ENCODE assay signal across 16 cellular contexts in the genomic region with DNA sequence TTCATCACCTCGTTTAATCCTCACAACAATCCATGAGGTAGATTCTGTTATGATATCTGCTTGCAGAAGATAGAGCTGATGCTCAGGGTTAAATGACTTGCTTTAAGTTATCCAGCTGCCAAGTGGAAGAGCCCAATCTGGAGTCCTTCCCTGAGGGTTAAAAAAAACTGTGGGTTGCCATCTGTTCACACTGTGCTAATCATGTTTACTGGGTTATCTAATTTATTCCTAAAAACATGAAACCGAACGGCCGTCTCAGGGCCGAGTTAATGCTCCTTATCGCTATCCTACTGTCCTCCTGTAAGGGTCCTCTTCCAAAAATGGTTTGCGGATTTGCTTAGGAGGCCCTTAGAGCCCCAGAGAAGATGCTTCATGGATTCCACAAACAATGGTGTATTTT.
DNase-seq lines count a peak whose midpoint lies in the region; ATAC-seq and TF ChIP-seq lines count a peak whose summit lies in the region.
"Had no signal": no experiment of that assay in that cellular context is flagged by ENCODE, and none has a peak within 500 bp of the region (broad histone marks: within the 10 kb centered on the region; RNA-seq: fewer than 3 reads in every experiment).

No MANE protein-coding gene starts in this region.

- peak overlapping the region; percentile 5 for H3K27ac ChIP-seq in GM23338 (ENCODE audit: low read depth)
- no peak overlapping the region for H3K27ac ChIP-seq in osteoblast (ENCODE audit: low read depth, low read length)
- H3K27ac ChIP-seq: SJSA1 had no signal

- H3K79me2 ChIP-seq in GM23338 (replicated peaks; ENCODE audit: insufficient read depth) (no peaks in the 10 kb centered on the region), osteoblast (ENCODE audit: insufficient read depth, low read length) (no peaks in the 10 kb centered on the region)

- H3K4me2 ChIP-seq in GM23338 (peak overlapping the region; percentile 5; the same call in 1 of the 2 replicates), osteoblast (ENCODE audit: insufficient read depth, low read length) (peak overlapping the region; percentile 57)

- peak overlapping the region; percentile 4; the same call in 1 of the 2 replicates for H2AFZ ChIP-seq in GM23338
- H2AFZ ChIP-seq in osteoblast (ENCODE audit: low read length), result peak overlapping the region; percentile 8

- DNase-seq in GM23338 (ENCODE audit: low spot score) (no peak), NCI-H524 (lab: John Stamatoyannopoulos, UW) (peak; percentile 90 to 97), osteoblast (ENCODE audit: insufficient read length, low spot score, missing footprints) (no peak), NCI-H2107 treated with DMSO at 0.1 percent for 48 hours (lab: John Stamatoyannopoulos, UW; ENCODE audit: unreplicated experiment) (no peak), superior temporal gyrus (ENCODE audit: extremely low spot score) (no peak)
- no peak for DNase-seq in activated T-cell treated with anti-CD3 and anti-CD28 coated beads, Interleukin-2, amount 50 U/mL, for 48 hours
- DNase-seq: CD4-positive, alpha-beta T cell; H7; Kasumi-1; NCI-H1417 treated with DMSO at 0.1 percent for 48 hours; NCI-H2081 treated with DMSO at 0.1 percent for 48 hours; NCI-H510A treated with DMSO at 0.1 percent for 48 hours; T-helper 1 cell had no signal

- H3K27me3 ChIP-seq in GM23338 (ENCODE audit: insufficient read depth) (no peaks in the 10 kb centered on the region), osteoblast (ENCODE audit: insufficient read depth, low read length) (no peaks in the 10 kb centered on the region)
- H3K27me3 ChIP-seq: SJSA1 had no signal

- H3K9me3 ChIP-seq in osteoblast (ENCODE audit: low read depth, low read length), result no peaks in the 10 kb centered on the region

- H3F3A ChIP-seq in GM23338 (replicated peaks; ENCODE audit: low read depth), result no peaks in the 10 kb centered on the region

- peaks cover 28% of the 10 kb centered on the region for H3K4me1 ChIP-seq in GM23338 (ENCODE audit: insufficient read depth)
- H3K4me1 ChIP-seq in osteoblast (ENCODE audit: insufficient read depth, low read length), result peaks cover 25% of the 10 kb centered on the region
- H3K4me1 ChIP-seq: SJSA1 had no signal

- TF ChIP-seq CTCF in GM23338 (conservative IDR thresholded peaks at IDR 0.05; ENCODE audit: low read depth in 2 of 2), result no peak
- TF ChIP-seq CTCF in brain (conservative IDR thresholded peaks at IDR 0.05), result no peak
- TF ChIP-seq CTCF in osteoblast (IDR thresholded peaks at IDR 0.05; ENCODE audit: extremely low read depth, low read depth, low read length), result no peak

- H3K4me3 Mint-ChIP-seq in GM23338, result no peak overlapping the region
- H3K4me3 Mint-ChIP-seq in brain, result peak overlapping the region in 2 of 5 experiments; percentile 11 to 72
- H3K4me3 Mint-ChIP-seq: B cell; CD4-positive, alpha-beta T cell had no signal

- peaks cover 55% of the 10 kb centered on the region for H3K9me3 Mint-ChIP-seq in GM23338
- peaks cover 2 to 15% (median 5%) of the 10 kb centered on the region in 5 experiments for H3K9me3 Mint-ChIP-seq in brain

- H3K36me3 ChIP-seq in GM23338 (ENCODE audit: insufficient read depth) (peaks cover 16% of the 10 kb centered on the region; the same call in 1 of the 2 replicates), osteoblast (ENCODE audit: insufficient read depth, low read length) (no peaks in the 10 kb centered on the region)
- H3K36me3 ChIP-seq: SJSA1 had no signal

- no peak for ATAC-seq in GM23338

- H3K36me3 Mint-ChIP-seq in GM23338 (ENCODE audit: low read depth), result peaks cover 49% of the 10 kb centered on the region
- H3K36me3 Mint-ChIP-seq in brain, result no peaks in the 10 kb centered on the region

- H3K4me3 ChIP-seq in GM23338 (no peak overlapping the region), osteoblast (ENCODE audit: insufficient read depth, low read length) (no peak overlapping the region)
- H3K4me3 ChIP-seq: SJSA1 had no signal

- peaks cover 10% of the 10 kb centered on the region for H3K27me3 Mint-ChIP-seq in GM23338 (ENCODE audit: insufficient read depth, low read depth, poor library complexity)
- no peaks in the 10 kb centered on the region for H3K27me3 Mint-ChIP-seq in brain
- H3K27me3 Mint-ChIP-seq: CD4-positive, alpha-beta T cell had no signal

- H3K4me1 Mint-ChIP-seq in GM23338 (peaks cover 20% of the 10 kb centered on the region), brain (peaks cover 28% of the 10 kb centered on the region)
- H3K4me1 Mint-ChIP-seq: B cell had no signal

- H3K9me2 ChIP-seq in GM23338 (ENCODE audit: insufficient read depth), result peaks cover 4% of the 10 kb centered on the region; the same call in 1 of the 2 replicates

- H3K27ac Mint-ChIP-seq in GM23338, result no peak overlapping the region
- peak overlapping the region in 3 of 5 experiments; percentile 13 to 84 (median 84) for H3K27ac Mint-ChIP-seq in brain
- H3K27ac Mint-ChIP-seq: B cell; CD4-positive, alpha-beta T cell had no signal

- H4K20me1 ChIP-seq in GM23338 (replicated peaks; ENCODE audit: insufficient read depth) (no peaks in the 10 kb centered on the region), osteoblast (ENCODE audit: insufficient read depth, low read length) (no peaks in the 10 kb centered on the region)

TF ChIP-seq in GM23338, 12 proteins besides CTCF, POLR2A, EP300 and RAD21 (continues in another document):
- TF ChIP-seq, protein P1, sequence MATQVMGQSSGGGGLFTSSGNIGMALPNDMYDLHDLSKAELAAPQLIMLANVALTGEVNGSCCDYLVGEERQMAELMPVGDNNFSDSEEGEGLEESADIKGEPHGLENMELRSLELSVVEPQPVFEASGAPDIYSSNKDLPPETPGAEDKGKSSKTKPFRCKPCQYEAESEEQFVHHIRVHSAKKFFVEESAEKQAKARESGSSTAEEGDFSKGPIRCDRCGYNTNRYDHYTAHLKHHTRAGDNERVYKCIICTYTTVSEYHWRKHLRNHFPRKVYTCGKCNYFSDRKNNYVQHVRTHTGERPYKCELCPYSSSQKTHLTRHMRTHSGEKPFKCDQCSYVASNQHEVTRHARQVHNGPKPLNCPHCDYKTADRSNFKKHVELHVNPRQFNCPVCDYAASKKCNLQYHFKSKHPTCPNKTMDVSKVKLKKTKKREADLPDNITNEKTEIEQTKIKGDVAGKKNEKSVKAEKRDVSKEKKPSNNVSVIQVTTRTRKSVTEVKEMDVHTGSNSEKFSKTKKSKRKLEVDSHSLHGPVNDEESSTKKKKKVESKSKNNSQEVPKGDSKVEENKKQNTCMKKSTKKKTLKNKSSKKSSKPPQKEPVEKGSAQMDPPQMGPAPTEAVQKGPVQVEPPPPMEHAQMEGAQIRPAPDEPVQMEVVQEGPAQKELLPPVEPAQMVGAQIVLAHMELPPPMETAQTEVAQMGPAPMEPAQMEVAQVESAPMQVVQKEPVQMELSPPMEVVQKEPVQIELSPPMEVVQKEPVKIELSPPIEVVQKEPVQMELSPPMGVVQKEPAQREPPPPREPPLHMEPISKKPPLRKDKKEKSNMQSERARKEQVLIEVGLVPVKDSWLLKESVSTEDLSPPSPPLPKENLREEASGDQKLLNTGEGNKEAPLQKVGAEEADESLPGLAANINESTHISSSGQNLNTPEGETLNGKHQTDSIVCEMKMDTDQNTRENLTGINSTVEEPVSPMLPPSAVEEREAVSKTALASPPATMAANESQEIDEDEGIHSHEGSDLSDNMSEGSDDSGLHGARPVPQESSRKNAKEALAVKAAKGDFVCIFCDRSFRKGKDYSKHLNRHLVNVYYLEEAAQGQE (IDR thresholded peaks at IDR 0.05; ENCODE audit: unreplicated experiment), result no peak
- TF ChIP-seq CREB1 (CRISPR knock-in tag; IDR thresholded peaks at IDR 0.05; ENCODE audit: low read depth) (no peak), ZNF331 (CRISPR knock-in tag; IDR thresholded peaks at IDR 0.05; ENCODE audit: low read depth) (no peak), POLR2AphosphoS5 (IDR thresholded peaks at IDR 0.05; ENCODE audit: low read depth) (no peak), JUNB (IDR thresholded peaks at IDR 0.05; ENCODE audit: unreplicated experiment) (no peak), ZNF114 (CRISPR knock-in tag; IDR thresholded peaks at IDR 0.05) (no peak), EZH2phosphoT487 (IDR thresholded peaks at IDR 0.05; ENCODE audit: unreplicated experiment) (no peak), EZH2 (IDR thresholded peaks at IDR 0.05; ENCODE audit: low read depth, unreplicated experiment) (no peak), STAT1 (IDR thresholded peaks at IDR 0.05; ENCODE audit: unreplicated experiment) (no peak)
- TF ChIP-seq, protein P2, sequence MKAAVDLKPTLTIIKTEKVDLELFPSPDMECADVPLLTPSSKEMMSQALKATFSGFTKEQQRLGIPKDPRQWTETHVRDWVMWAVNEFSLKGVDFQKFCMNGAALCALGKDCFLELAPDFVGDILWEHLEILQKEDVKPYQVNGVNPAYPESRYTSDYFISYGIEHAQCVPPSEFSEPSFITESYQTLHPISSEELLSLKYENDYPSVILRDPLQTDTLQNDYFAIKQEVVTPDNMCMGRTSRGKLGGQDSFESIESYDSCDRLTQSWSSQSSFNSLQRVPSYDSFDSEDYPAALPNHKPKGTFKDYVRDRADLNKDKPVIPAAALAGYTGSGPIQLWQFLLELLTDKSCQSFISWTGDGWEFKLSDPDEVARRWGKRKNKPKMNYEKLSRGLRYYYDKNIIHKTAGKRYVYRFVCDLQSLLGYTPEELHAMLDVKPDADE (IDR thresholded peaks at IDR 0.05), result no peak

Comparison
In these comparisons a context has a peak if more than half of its experiments do, and no peak if none do; other contexts are left out.
1. DNase-seq: peak in NCI-H524 (2 of 2); none in GM23338 (single experiment), osteoblast (single experiment), activated T-cell treated with anti-CD3 and anti-CD28 coated beads, Interleukin-2, amount 50 U/mL, for 48 hours (0 of 2), NCI-H2107 treated with DMSO at 0.1 percent for 48 hours (single experiment) and superior temporal gyrus (single experiment).